Comparison of ENCODE assay signal across 8 cellular contexts in the genomic region with DNA sequence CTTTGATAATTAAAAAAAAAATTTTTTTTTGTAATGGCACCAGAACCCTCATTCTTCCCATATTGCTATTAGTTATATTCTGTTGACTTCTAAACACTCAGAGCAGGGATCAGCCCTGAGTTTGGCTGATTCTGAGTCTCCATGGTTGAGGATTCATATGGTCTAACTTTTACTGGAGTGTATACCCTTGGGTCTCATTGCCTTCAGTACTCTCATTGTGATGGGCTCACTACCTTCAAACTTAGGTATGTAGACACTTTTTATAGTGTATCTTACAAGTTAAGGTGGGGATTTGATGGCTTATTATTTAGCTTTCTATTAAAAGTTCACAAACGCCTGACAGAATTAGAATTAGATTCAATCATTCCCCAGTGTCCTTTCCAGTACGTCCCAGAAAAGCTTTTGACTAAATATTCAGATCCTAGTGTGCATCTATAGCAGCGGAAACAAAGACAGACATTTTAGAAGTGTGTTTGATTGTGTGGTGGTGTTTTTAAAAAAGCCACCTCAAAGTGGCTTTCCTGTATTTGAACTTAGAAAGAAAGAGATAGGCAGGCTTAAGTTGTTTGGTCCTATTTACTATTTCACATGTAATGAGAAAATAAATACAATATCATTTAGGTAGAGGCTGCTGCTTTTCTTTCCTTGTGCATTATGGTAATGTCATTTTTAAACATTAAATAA. TPM values are rescaled to one million over a fixed set of nuclear protein-coding genes. Genes with fewer than 3 reads are reported as not detected.
DNase-seq lines count a peak whose midpoint lies in the region; ATAC-seq, FAIRE-seq and TF ChIP-seq lines count a peak whose summit lies in the region.

No MANE protein-coding gene starts in this region.

- H3K9me3 Mint-ChIP-seq in central memory CD8-positive, alpha-beta T cell = no peaks in the 10 kb centered on the region
- H3K9me3 Mint-ChIP-seq in naive B cell = no peaks in the 10 kb centered on the region

- H3K9me3 ChIP-seq in liver (ENCODE audit: control insufficient read depth in 4 of 4, low read length in 3 of 4) (no peaks in the 10 kb centered on the region), HepG2 (ENCODE audit: low read length) (no peaks in the 10 kb centered on the region), vagina (no peaks in the 10 kb centered on the region)

- H2AFZ ChIP-seq in HepG2 (ENCODE audit: low read length) = no peak overlapping the region

- H3K4me3 ChIP-seq in liver (ENCODE audit: low read depth in 1 of 3, low read length in 3 of 3) = peak overlapping the region in 1 of 3 donors; percentile 27
- no peak overlapping the region for H3K4me3 ChIP-seq in HepG2 (replicated peaks in 1 of 3; ENCODE audit: insufficient read depth in 1 of 3, low read depth in 2 of 3, low read length in 3 of 3)
- H3K4me3 ChIP-seq in vagina = peak overlapping the region; percentile 39 to 44

- peaks cover 8% of the 10 kb centered on the region; the same call in 1 of the 2 replicates for H4K20me1 ChIP-seq in HepG2 (ENCODE audit: insufficient read depth, low read length)

- no peak for TF ChIP-seq EP300 in HepG2 (IDR thresholded peaks at IDR 0.05; ENCODE audit: low read depth in 2 of 2, low read length in 2 of 2)
- no peak for TF ChIP-seq EP300 in HepG2 (CRISPR knock-in tag; IDR thresholded peaks at IDR 0.05; ENCODE audit: borderline replicate concordance)

- H3K4me3 Mint-ChIP-seq in central memory CD8-positive, alpha-beta T cell = peak overlapping the region; percentile 93
- H3K4me3 Mint-ChIP-seq in naive B cell = peak overlapping the region in 6 of 8 donors; percentile 12 to 96 (median 82)

- WGBS in liver = 50% methylated on average over 3 of the region's 3 CpGs
- 61% methylated on average over 3 of the region's 3 CpGs for WGBS in HepG2 (ENCODE audit: low lambda C conversion rate)

- H3K4me1 ChIP-seq in liver (ENCODE audit: control insufficient read depth in 4 of 4, insufficient read depth in 4 of 4, low read length in 3 of 4) (peaks cover 0 to 6% (median 2%) of the 10 kb centered on the region in 4 donors), HepG2 (ENCODE audit: insufficient read depth, low read length) (peaks cover 29% of the 10 kb centered on the region), vagina (peaks cover 46% of the 10 kb centered on the region)

- H3K27ac Mint-ChIP-seq in central memory CD8-positive, alpha-beta T cell (ENCODE audit: low read depth) = peak overlapping the region; percentile 93
- peak overlapping the region in 2 of 6 donors; percentile 71 to 75 for H3K27ac Mint-ChIP-seq in naive B cell

- H3K27me3 ChIP-seq in liver (ENCODE audit: control insufficient read depth in 4 of 4, insufficient read depth in 4 of 4, low read length in 3 of 4) = no peaks in the 10 kb centered on the region
- H3K27me3 ChIP-seq in HepG2 (ENCODE audit: control insufficient read depth in 1 of 2, insufficient read depth in 2 of 2, low read length in 2 of 2) = no peaks in the 10 kb centered on the region
- H3K27me3 ChIP-seq in vagina = no peaks in the 10 kb centered on the region

- H3K27me3 Mint-ChIP-seq in central memory CD8-positive, alpha-beta T cell = no peaks in the 10 kb centered on the region
- no peaks in the 10 kb centered on the region for H3K27me3 Mint-ChIP-seq in naive B cell

- CTCF ChIA-PET in HepG2 (lab: Yijun Ruan, JAX; ENCODE audit: low intra/inter-chr PET ratio, low total read pairs) = no interaction called here

- DNase-seq in HepG2 (ENCODE audit: low spot score) (no peak), naive B cell (no peak), vagina (ENCODE audit: extremely low spot score in 2 of 2) (no peak), SKM-1 (lab: John Stamatoyannopoulos, UW; ENCODE audit: unreplicated experiment) (no peak), NCI-H1930 (lab: John Stamatoyannopoulos, UW) (no peak), NCI-H1436 (lab: John Stamatoyannopoulos, UW) (no peak)
- DNase-seq in central memory CD8-positive, alpha-beta T cell (ENCODE audit: low spot score in 2 of 2) = no peak

- H3K27ac ChIP-seq in liver (ENCODE audit: low read depth in 1 of 2, low read length in 2 of 2) (peak overlapping the region; percentile 47 to 80), HepG2 (ENCODE audit: extremely low read length, insufficient read depth, low read length) (no peak overlapping the region), vagina (peak overlapping the region; percentile 94)

- ATAC-seq in HepG2 (no peak), naive B cell (ENCODE audit: low read depth in 2 of 2) (no peak)
- ATAC-seq in central memory CD8-positive, alpha-beta T cell (replicated peaks; ENCODE audit: extremely low read depth, poor library complexity, severe bottlenecking) = peak; percentile 38

- no TSS peak for BruUV-seq in HepG2 (replicated peaks; lab: Mats Ljungman, UMichigan)

- in situ Hi-C loops in HepG2 (cut with HindIII; ENCODE audit: extremely low pct_ligation_motif_present, low pct_unique_long_range_greater_than_20kb) = no loop called here

- H3K4me1 Mint-ChIP-seq in central memory CD8-positive, alpha-beta T cell = peaks cover 50% of the 10 kb centered on the region
- peaks cover 23 to 31% (median 30%) of the 10 kb centered on the region in 3 donors for H3K4me1 Mint-ChIP-seq in naive B cell

- H3K4me2 ChIP-seq in HepG2 (ENCODE audit: low read depth, low read length) = no peak overlapping the region

- TF ChIP-seq POLR2A in HepG2 (IDR thresholded peaks at IDR 0.05; ENCODE audit: insufficient read depth in 1 of 2, low read depth in 2 of 2, low read length in 2 of 2) (no peak), vagina (IDR thresholded peaks at IDR 0.05) (no peak)

- no peak for TF ChIP-seq RAD21 in liver (IDR thresholded peaks at IDR 0.05)
- no peak for TF ChIP-seq RAD21 in HepG2 (CRISPR knock-in tag; IDR thresholded peaks at IDR 0.05)

- H3K36me3 Mint-ChIP-seq in central memory CD8-positive, alpha-beta T cell (ENCODE audit: insufficient read depth) = peaks cover 9% of the 10 kb centered on the region
- no peaks in the 10 kb centered on the region for H3K36me3 Mint-ChIP-seq in naive B cell

- TF ChIP-seq CTCF in liver (IDR thresholded peaks at IDR 0.05; ENCODE audit: low read depth, low read length, missing input control) (no peak), HepG2 (CRISPR knock-in tag; IDR thresholded peaks at IDR 0.05) (no peak), vagina (IDR thresholded peaks at IDR 0.05) (no peak)

- intact Hi-C loops in HepG2 (cut with micrococcal nuclease; ENCODE audit: unreplicated experiment) (no loop called here), vagina (cut with DNase I) (no loop called here)

- peaks cover 13% of the 10 kb centered on the region for H3K79me2 ChIP-seq in HepG2 (ENCODE audit: insufficient read depth, low read length)

- POLR2A ChIA-PET in HepG2 (lab: Yijun Ruan, JAX) = no interaction called here

- H3K36me3 ChIP-seq in liver (ENCODE audit: control insufficient read depth in 4 of 4, insufficient read depth in 3 of 4, low read depth in 1 of 4, low read length in 3 of 4) (no peaks in the 10 kb centered on the region), HepG2 (replicated peaks in 1 of 2; ENCODE audit: control insufficient read depth in 1 of 2, insufficient read depth in 2 of 2, low read length in 2 of 2) (peaks cover 0 to 2% of the 10 kb centered on the region in 2 experiments; a peak in 1 of 5 replicates), vagina (no peaks in the 10 kb centered on the region)

- H3K9ac ChIP-seq in liver (ENCODE audit: low read depth in 1 of 2, low read length in 2 of 2) = peak overlapping the region; percentile 8 to 73
- H3K9ac ChIP-seq in HepG2 (ENCODE audit: insufficient read depth, low read depth, low read length) = no peak overlapping the region

- FAIRE-seq in HepG2 (lab: Jason Lieb, UNC) = no peak

TF ChIP-seq in liver, 16 proteins besides CTCF, POLR2A, EP300 and RAD21 (continues in another document):
- no peak for TF ChIP-seq FOXA2 (IDR thresholded peaks at IDR 0.05)
- TF ChIP-seq, protein P1, sequence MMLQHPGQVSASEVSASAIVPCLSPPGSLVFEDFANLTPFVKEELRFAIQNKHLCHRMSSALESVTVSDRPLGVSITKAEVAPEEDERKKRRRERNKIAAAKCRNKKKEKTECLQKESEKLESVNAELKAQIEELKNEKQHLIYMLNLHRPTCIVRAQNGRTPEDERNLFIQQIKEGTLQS (IDR thresholded peaks at IDR 0.05) = no peak
- no peak for TF ChIP-seq JUND (IDR thresholded peaks at IDR 0.05)
- no peak for TF ChIP-seq YY1 (IDR thresholded peaks at IDR 0.05)

TF ChIP-seq in HepG2, 621 proteins besides CTCF, POLR2A, EP300 and RAD21 (continues in another document):
- TF ChIP-seq ZKSCAN5 (CRISPR knock-in tag; IDR thresholded peaks at IDR 0.05) (no peak), NR2F6 (IDR thresholded peaks at IDR 0.05) (no peak), NR2F6 (CRISPR knock-in tag; IDR thresholded peaks at IDR 0.05) (no peak), MXI1 (IDR thresholded peaks at IDR 0.05; ENCODE audit: borderline replicate concordance, low read depth, low read length) (no peak), SRSF9 (IDR thresholded peaks at IDR 0.05; ENCODE audit: borderline replicate concordance, insufficient read depth, low read depth, low read length, poor library complexity, severe bottlenecking) (no peak)

RNA-seq across cellular contexts. Expression of a gene that starts 1.4 kb away (rescaled TPM):
- total RNA-seq in liver = 100 to 1,000 TPM in 1 of 2 donors, 10 to 100 TPM in 1; 62.1 to 216 TPM
- 10 to 100 TPM; 23.3 to 40.2 TPM for polyA plus RNA-seq in liver
- total RNA-seq in HepG2 (2016; rRNA removed; fragmentation: Illumina TruSeq; extraction: Trizol) = 56.7 and 65.4 TPM in 2 replicates
- total RNA-seq in HepG2 (2016; cell fraction: cytosol; rRNA removed; fragmentation: Illumina TruSeq; extraction: Trizol; ENCODE audit: low read depth) = 7.8 and 9.7 TPM in 2 replicates
- total RNA-seq in HepG2 (2016; cell fraction: insoluble cytoplasmic fraction; rRNA removed; fragmentation: Illumina TruSeq; extraction: Trizol) = 50.3 and 61.9 TPM in 2 replicates
- total RNA-seq in HepG2 (2016; cell fraction: membrane; rRNA removed; fragmentation: Illumina TruSeq; extraction: Trizol) = 18.5 and 20.3 TPM in 2 replicates
- 147 and 164 TPM in 2 replicates for total RNA-seq in HepG2 (2016; cell fraction: nucleus; rRNA removed; fragmentation: Illumina TruSeq; extraction: Trizol)
- polyA plus RNA-seq in HepG2 (2011; rRNA removed) = 36.5 and 36.7 TPM in 2 replicates
- 13.0 and 16.2 TPM in 2 replicates for polyA plus RNA-seq in HepG2 (2011; cell fraction: cytosol; rRNA removed)
- 98.0 and 102 TPM in 2 replicates for polyA plus RNA-seq in HepG2 (2011; cell fraction: nucleus; rRNA removed)
- 38.1 and 55.9 TPM in 2 replicates for polyA plus RNA-seq in HepG2 (2012)
- polyA plus RNA-seq in HepG2 (2016; cell fraction: cytosol; fragmentation: Illumina TruSeq; extraction: Trizol; ENCODE audit: low read depth) = 3.1 and 3.3 TPM in 2 replicates
- 34.7 and 37.3 TPM in 2 replicates for polyA plus RNA-seq in HepG2 (2016; cell fraction: insoluble cytoplasmic fraction; fragmentation: Illumina TruSeq; extraction: Trizol; ENCODE audit: low read depth)
- 5.3 and 6.9 TPM in 2 replicates for polyA plus RNA-seq in HepG2 (2016; cell fraction: membrane; fragmentation: Illumina TruSeq; extraction: Trizol; ENCODE audit: low read depth)
- polyA plus RNA-seq in HepG2 (2016; cell fraction: nucleus; fragmentation: Illumina TruSeq; extraction: Trizol; ENCODE audit: insufficient read depth, low read depth) = 102 and 117 TPM in 2 replicates
- 97.4 and 114 TPM in 2 replicates for polyA minus RNA-seq in HepG2 (2011; rRNA and poly(A)+ RNA removed; ENCODE audit: low replicate concordance)
- 48.6 TPM in 2 replicates for polyA minus RNA-seq in HepG2 (2011; cell fraction: cytosol; rRNA and poly(A)+ RNA removed)
- polyA minus RNA-seq in HepG2 (2011; cell fraction: nucleus; rRNA and poly(A)+ RNA removed) = 406 and 470 TPM in 2 replicates
- polyA plus RNA-seq in naive B cell (ENCODE audit: low read depth in 6 of 6) = 10 to 100 TPM in 5 of 6 donors, 1 to 10 TPM in 1; 9.1 to 96.3 (median 29.5) TPM
- 291 TPM for total RNA-seq in vagina

Comparison
In these comparisons a context has a peak if more than half of its experiments do, and no peak if none do; other contexts are left out.
1. H3K4me3 ChIP-seq: peak in vagina (2 of 2); none in HepG2 (0 of 3).